In genomic region chr6:148887181-148887580, GRCh38 we compare ENCODE assay signal across 1 cellular context.
TF ChIP-seq lines count a peak whose summit lies in the region.

No MANE protein-coding gene starts in this region.

TF ChIP-seq in SK-N-SH, 30 proteins besides CTCF, POLR2A, EP300 and RAD21 (continued from another document):
- no peak for TF ChIP-seq USF1 (IDR thresholded peaks at IDR 0.05; ENCODE audit: borderline replicate concordance, low read depth)
